Comparison of ENCODE assay signal across 17 cellular contexts in genomic region chr19:55493052-55493649, GRCh38. TPM values are rescaled to one million over a fixed set of nuclear protein-coding genes. Genes with fewer than 3 reads are reported as not detected.
DNase-seq lines count a peak whose midpoint lies in the region; ATAC-seq and TF ChIP-seq lines count a peak whose summit lies in the region.
"Had no signal": no experiment of that assay in that cellular context is flagged by ENCODE, and none has a peak within 500 bp of the region (broad histone marks: within the 10 kb centered on the region; RNA-seq: fewer than 3 reads in every experiment).

No MANE protein-coding gene starts in this region.

- no peaks in the 10 kb centered on the region for H3K27me3 Mint-ChIP-seq in mesothelial cell of epicardium (ENCODE audit: low read depth)

- no peaks in the 10 kb centered on the region for H3K36me3 ChIP-seq in Peyer's patch
- no peaks in the 10 kb centered on the region for H3K36me3 ChIP-seq in BE2C

- no peaks in the 10 kb centered on the region for H3K4me1 ChIP-seq in Peyer's patch
- H3K4me1 ChIP-seq in BE2C, result peaks cover 5% of the 10 kb centered on the region
- H3K4me1 ChIP-seq: foreskin keratinocyte had no signal

- peaks cover 13% of the 10 kb centered on the region for H3K4me1 Mint-ChIP-seq in mesothelial cell of epicardium

- H3K4me3 ChIP-seq in Peyer's patch (no peak overlapping the region), BE2C (ENCODE audit: low read depth, low read length) (no peak overlapping the region)

- no peak overlapping the region for H3K4me3 Mint-ChIP-seq in mesothelial cell of epicardium

- DNase-seq in AG08396 (ENCODE audit: low spot score) (peak; percentile 52), Peyer's patch (no peak), left cardiac atrium (peak; percentile 51), sciatic nerve (ENCODE audit: low spot score) (no peak), BE2C (no peak), GF-D8 (lab: John Stamatoyannopoulos, UW) (no peak), mesothelial cell of epicardium (ENCODE audit: low spot score in 2 of 2, unreplicated experiment in 2 of 2) (no peak), erythroblast (lab: John Stamatoyannopoulos, UW) (no peak)
- DNase-seq: activated CD4-positive, alpha-beta T cell treated with anti-CD3 and anti-CD28 coated beads, Interleukin-2, amount 50 U/mL, for 1 hour; activated T-cell treated with anti-CD3 and anti-CD28 coated beads, Interleukin-2, amount 50 U/mL, for 72 hours; foreskin keratinocyte; naive thymus-derived CD4-positive, alpha-beta T cell; NCI-H526 treated with DMSO at 0.1 percent for 48 hours had no signal

- H3K9me3 Mint-ChIP-seq in mesothelial cell of epicardium, result no peaks in the 10 kb centered on the region
- H3K9me3 Mint-ChIP-seq: activated T-cell treated with anti-CD3 and anti-CD28 coated beads, Interleukin-2, amount 50 U/mL, for 72 hours; naive thymus-derived CD4-positive, alpha-beta T cell had no signal

- H3K27me3 ChIP-seq in Peyer's patch (no peaks in the 10 kb centered on the region), BE2C (no peaks in the 10 kb centered on the region)

- ATAC-seq in left cardiac atrium (peak; percentile 3 to 34), sciatic nerve (peak; percentile 0)
- ATAC-seq: activated T-cell treated with anti-CD3 and anti-CD28 coated beads, Interleukin-2, amount 50 U/mL, for 72 hours; foreskin keratinocyte; naive thymus-derived CD4-positive, alpha-beta T cell had no signal

- H3K27ac ChIP-seq in Peyer's patch, result peak overlapping the region in 3 of 4 donors; percentile 33 to 57 (median 42)
- H3K27ac ChIP-seq: foreskin keratinocyte, KMS-11 had no signal

- no peak for TF ChIP-seq CTCF in Peyer's patch (IDR thresholded peaks at IDR 0.05)
- no peak for TF ChIP-seq CTCF in BE2C (IDR thresholded peaks at IDR 0.05; ENCODE audit: low read depth, low read length)
- TF ChIP-seq CTCF in mesothelial cell of epicardium (IDR thresholded peaks at IDR 0.05; ENCODE audit: unreplicated experiment), result no peak

- no peaks in the 10 kb centered on the region for H3K36me3 Mint-ChIP-seq in mesothelial cell of epicardium
- H3K36me3 Mint-ChIP-seq: naive thymus-derived CD4-positive, alpha-beta T cell had no signal

- H3K9me3 ChIP-seq in Peyer's patch (no peaks in the 10 kb centered on the region), BE2C (no peaks in the 10 kb centered on the region)

- intact Hi-C loops in left cardiac atrium (cut with DNase I), result no loop called here
- intact Hi-C loops in sciatic nerve (cut with DNase I), result no loop called here

- H3K27ac Mint-ChIP-seq in mesothelial cell of epicardium, result no peak overlapping the region
- H3K27ac Mint-ChIP-seq: activated T-cell treated with anti-CD3 and anti-CD28 coated beads, Interleukin-2, amount 50 U/mL, for 72 hours; naive thymus-derived CD4-positive, alpha-beta T cell had no signal

- TF ChIP-seq POLR2A in Peyer's patch (IDR thresholded peaks at IDR 0.05) (no peak), erythroblast (IDR thresholded peaks at IDR 0.05; ENCODE audit: low read length) (no peak)

RNA-seq across cellular contexts. Expression of gene SSC5D, which starts 4.9 kb away (rescaled TPM):
- total RNA-seq in Peyer's patch, result 10 to 100 TPM in 1 of 4 donors, 1 to 10 TPM in 3; 2.8 to 10.3 (median 5.0) TPM
- 1 to 10 TPM; 5.7 to 6.7 TPM for total RNA-seq in left cardiac atrium
- 13.5 TPM for total RNA-seq in sciatic nerve
- 0.37 TPM for polyA plus RNA-seq in BE2C (2012; ENCODE audit: insufficient read depth, insufficient read length, low read depth)
- total RNA-seq in mesothelial cell of epicardium, result 7.0 to 8.5 TPM (median 7.8 TPM) in 3 replicates
- total RNA-seq: foreskin keratinocyte had no signal
- polyA plus RNA-seq: naive thymus-derived CD4-positive, alpha-beta T cell had no signal

RNA-seq across cellular contexts. Expression of gene NAT14, which starts 8.2 kb away (rescaled TPM):
- 1 to 10 TPM; 1.4 to 7.4 (median 3.0) TPM for total RNA-seq in Peyer's patch
- total RNA-seq in left cardiac atrium, result 10 to 100 TPM in 1 of 2 donors, 1 to 10 TPM in 1; 9.2 to 13.7 TPM
- 11.5 TPM for total RNA-seq in sciatic nerve
- polyA plus RNA-seq in BE2C (2012; ENCODE audit: insufficient read depth, insufficient read length, low read depth), result 169 TPM
- total RNA-seq in mesothelial cell of epicardium, result 52.6 to 54.4 TPM (median 53.1 TPM) in 3 replicates

RNA-seq across cellular contexts. Expression of gene ZNF628, which starts 16.7 kb away (rescaled TPM):
- 10 to 100 TPM; 10.1 to 47.0 (median 15.5) TPM for total RNA-seq in Peyer's patch
- 1 to 10 TPM; 5.3 to 9.0 TPM for total RNA-seq in left cardiac atrium
- total RNA-seq in sciatic nerve, result 9.0 TPM
- polyA plus RNA-seq in BE2C (2012; ENCODE audit: insufficient read depth, insufficient read length, low read depth), result 18.3 TPM
- total RNA-seq in mesothelial cell of epicardium, result 19.0 to 23.1 TPM (median 22.0 TPM) in 3 replicates

RNA-seq across cellular contexts. Expression of gene C19orf85, which starts 28.6 kb away (rescaled TPM):
- total RNA-seq in Peyer's patch (not detected), left cardiac atrium (not detected), sciatic nerve (not detected), mesothelial cell of epicardium (not detected in 3 replicates)
- not detected for polyA plus RNA-seq in BE2C (2012; ENCODE audit: insufficient read depth, insufficient read length, low read depth)
- total RNA-seq: activated T-cell treated with anti-CD3 and anti-CD28 coated beads, Interleukin-2, amount 50 U/mL, for 72 hours; dermis microvascular lymphatic vessel endothelial cell; foreskin keratinocyte; naive thymus-derived CD4-positive, alpha-beta T cell; T-helper 2 cell treated with Interferon-gamma antibody and Interleukin-4, amounts not matched to agents 100 ng/mL and 5 ng/mL, for 36 hours; temporal lobe had no signal
- polyA plus RNA-seq: foreskin keratinocyte; naive thymus-derived CD4-positive, alpha-beta T cell had no signal

RNA-seq across cellular contexts. Expression of gene ISOC2, which starts 31.7 kb away (rescaled TPM):
- total RNA-seq in Peyer's patch (100 to 1,000 TPM in 1 of 4 donors, 10 to 100 TPM in 3; 28.1 to 102 (median 60.0) TPM), left cardiac atrium (10 to 100 TPM; 58.4 to 60.5 TPM), sciatic nerve (35.7 TPM), mesothelial cell of epicardium (35.0 to 39.2 TPM (median 38.6 TPM) in 3 replicates)
- 60.2 TPM for polyA plus RNA-seq in BE2C (2012; ENCODE audit: insufficient read depth, insufficient read length, low read depth)

Comparison
In these comparisons a context has a peak if more than half of its experiments do, and no peak if none do; other contexts are left out.
1. DNase-seq: peak in AG08396 (single experiment) and left cardiac atrium (single experiment); none in Peyer's patch (0 of 3), sciatic nerve (single experiment), BE2C (single experiment), GF-D8 (single experiment), mesothelial cell of epicardium (0 of 2) and erythroblast (0 of 2).